Comparison of ENCODE assay signal across 19 cellular contexts in the genomic region with DNA sequence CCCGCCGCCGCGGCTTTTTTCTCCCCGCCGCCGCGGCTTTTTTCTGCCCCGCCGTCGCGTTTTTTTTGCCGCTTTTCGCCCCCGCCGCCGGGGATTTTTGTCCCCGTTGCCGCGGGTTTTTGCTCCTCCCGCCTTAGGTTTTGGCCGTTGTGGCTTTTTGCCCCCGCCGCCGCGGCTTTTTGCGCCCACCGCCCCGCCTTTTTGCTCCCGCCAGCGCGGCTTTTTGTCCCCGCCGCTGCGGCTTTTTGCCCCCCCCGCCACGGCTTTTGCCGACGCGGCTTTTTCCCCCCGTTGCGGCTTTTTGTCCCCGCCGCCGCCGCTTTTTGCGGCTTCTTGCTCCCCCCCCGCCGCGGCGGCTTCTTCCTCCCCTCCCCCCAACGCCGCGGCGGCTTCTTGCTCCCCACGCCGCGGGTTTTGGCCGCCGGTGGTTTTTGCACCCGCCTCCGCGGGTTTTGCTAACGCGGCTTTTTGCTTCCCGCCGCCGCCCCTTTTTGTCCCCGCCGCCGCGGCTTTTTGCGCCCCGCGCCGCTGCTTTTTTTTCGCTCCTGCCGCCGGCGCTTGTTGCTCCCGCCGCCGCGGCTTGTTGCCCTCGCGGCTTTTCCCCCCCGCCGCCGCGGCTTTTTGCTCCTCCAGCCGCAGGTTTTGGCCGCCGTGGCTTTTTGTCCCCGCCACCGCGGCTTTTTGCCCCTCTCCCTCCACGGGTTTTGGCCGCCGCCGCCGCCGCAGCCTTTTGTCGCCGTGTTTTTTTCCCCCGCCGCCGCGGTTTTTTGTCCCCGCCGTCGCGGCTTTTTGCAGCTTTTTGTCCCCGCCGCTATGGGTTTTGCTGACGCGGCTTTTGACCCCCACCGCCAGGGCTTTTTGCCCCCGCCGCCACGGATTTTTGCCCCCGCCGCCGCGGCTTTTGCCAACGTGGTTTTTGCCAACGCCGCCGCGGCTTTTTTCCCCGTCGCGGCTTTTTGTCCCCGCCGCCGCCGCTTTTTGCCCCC.
A peak's percentile ranks its signal among the peaks of the same experiment; 100 is the strongest.
DNase-seq lines count a peak whose midpoint lies in the region; ATAC-seq, FAIRE-seq and TF ChIP-seq lines count a peak whose summit lies in the region.
"Had no signal": no experiment of that assay in that cellular context is flagged by ENCODE, and none has a peak within 500 bp of the region (broad histone marks: within the 10 kb centered on the region; RNA-seq: fewer than 3 reads in every experiment).

No MANE protein-coding gene starts in this region.

- no peak overlapping the region for H3K27ac ChIP-seq in BLaER1
- H3K27ac ChIP-seq in colonic mucosa, result no peak overlapping the region
- H3K27ac ChIP-seq in psoas muscle, result no peak overlapping the region
- H3K27ac ChIP-seq: SJCRH30 had no signal

- H3K9me3 ChIP-seq in BLaER1, result peaks cover 33% of the 10 kb centered on the region
- no peaks in the 10 kb centered on the region for H3K9me3 ChIP-seq in colonic mucosa
- no peaks in the 10 kb centered on the region for H3K9me3 ChIP-seq in psoas muscle

- H3K9me3 Mint-ChIP-seq in natural killer cell, result peaks cover 5 to 14% of the 10 kb centered on the region in 2 donors
- H3K9me3 Mint-ChIP-seq in naive thymus-derived CD8-positive, alpha-beta T cell, result peaks cover 0 to 35% (median 16%) of the 10 kb centered on the region in 9 donors

- H3K36me3 ChIP-seq in BLaER1, result no peaks in the 10 kb centered on the region
- H3K36me3 ChIP-seq in colonic mucosa, result no peaks in the 10 kb centered on the region
- no peaks in the 10 kb centered on the region for H3K36me3 ChIP-seq in psoas muscle (ENCODE audit: insufficient read depth in 1 of 2, low read depth in 1 of 2)
- H3K36me3 ChIP-seq: SJCRH30 had no signal

- H3K4me3 ChIP-seq in BLaER1 (0 out of 2 replicates have a peak overlapping the region, but pooled peaks have one; percentile 14), colonic mucosa (peak overlapping the region; percentile 14), psoas muscle (peak overlapping the region; percentile 18)
- H3K4me3 ChIP-seq: SJCRH30 had no signal

- H3K27me3 Mint-ChIP-seq in natural killer cell (ENCODE audit: low read depth in 2 of 2), result peaks cover 0 to 12% of the 10 kb centered on the region in 2 donors
- peaks cover 6 to 39% (median 10%) of the 10 kb centered on the region in 5 donors for H3K27me3 Mint-ChIP-seq in naive thymus-derived CD8-positive, alpha-beta T cell

- 18 to 42% (median 21%) methylated on average over 97 to 136 of the region's 136 CpGs for WGBS in psoas muscle, 3 donors

- H3K4me3 Mint-ChIP-seq in natural killer cell, result no peak overlapping the region
- no peak overlapping the region for H3K4me3 Mint-ChIP-seq in naive thymus-derived CD8-positive, alpha-beta T cell
- H3K4me3 Mint-ChIP-seq: CD4-positive, alpha-beta T cell; H9 had no signal

- no peaks in the 10 kb centered on the region for H3K27me3 ChIP-seq in BLaER1
- no peaks in the 10 kb centered on the region for H3K27me3 ChIP-seq in colonic mucosa
- peaks cover 0 to 30% (median 24%) of the 10 kb centered on the region in 3 donors for H3K27me3 ChIP-seq in psoas muscle (ENCODE audit: insufficient read depth in 3 of 3, low read length in 2 of 3)
- H3K27me3 ChIP-seq: SJCRH30 had no signal

- no peaks in the 10 kb centered on the region for H4K20me1 ChIP-seq in BLaER1

- no peak overlapping the region for H3K4me2 ChIP-seq in BLaER1

- TF ChIP-seq POLR2A in H54 (IDR thresholded peaks at IDR 0.05; ENCODE audit: low read depth, low read length), result no peak

- peaks cover 15% of the 10 kb centered on the region for H3K36me3 Mint-ChIP-seq in natural killer cell
- peaks cover 0 to 3% (median 2%) of the 10 kb centered on the region in 3 donors for H3K36me3 Mint-ChIP-seq in naive thymus-derived CD8-positive, alpha-beta T cell
- H3K36me3 Mint-ChIP-seq: IgD-negative memory B cell had no signal

- H3K4me1 ChIP-seq in BLaER1 (no peaks in the 10 kb centered on the region), colonic mucosa (no peaks in the 10 kb centered on the region), psoas muscle (no peaks in the 10 kb centered on the region)
- H3K4me1 ChIP-seq: SJCRH30 had no signal

- POLR2A ChIA-PET in naive thymus-derived CD8-positive, alpha-beta T cell (lab: Charles Lee), result no interaction called here

- TF ChIP-seq CTCF in GM10266 (IDR thresholded peaks at IDR 0.05; ENCODE audit: control insufficient read depth, insufficient read depth, low read depth, missing control alignments) (no peak), colonic mucosa (IDR thresholded peaks at IDR 0.05) (no peak), psoas muscle (IDR thresholded peaks at IDR 0.05) (no peak), natural killer cell (IDR thresholded peaks at IDR 0.05) (no peak)

- H3K4me1 Mint-ChIP-seq in natural killer cell, result no peaks in the 10 kb centered on the region
- no peaks in the 10 kb centered on the region for H3K4me1 Mint-ChIP-seq in naive thymus-derived CD8-positive, alpha-beta T cell
- H3K4me1 Mint-ChIP-seq: H9, IgD-negative memory B cell had no signal

- no peak overlapping the region for H3K27ac Mint-ChIP-seq in natural killer cell
- H3K27ac Mint-ChIP-seq in naive thymus-derived CD8-positive, alpha-beta T cell, result no peak overlapping the region
- H3K27ac Mint-ChIP-seq: CD4-positive, alpha-beta T cell; H9; IgD-negative memory B cell had no signal

- DNase-seq in GM10266 (ENCODE audit: extremely low spot score) (peak; percentile 2), colonic mucosa (no peak), psoas muscle (peak in 1 of 2 donors; percentile 34), natural killer cell (no peak), medulla oblongata (ENCODE audit: extremely low spot score) (no peak), H54 (ENCODE audit: insufficient read length, low spot score) (no peak)
- DNase-seq in naive thymus-derived CD8-positive, alpha-beta T cell, result no peak
- DNase-seq: ACHN; CD4-positive, alpha-beta T cell; DND-41; GF-D8; H9; NCI-H1436 treated with DMSO at 0.1 percent for 48 hours; NCI-H2081; NCI-H510A treated with DMSO at 0.1 percent for 48 hours; SJCRH30 had no signal

- H3K9ac ChIP-seq in BLaER1, result no peak overlapping the region
- no peak overlapping the region for H3K9ac ChIP-seq in colonic mucosa (ENCODE audit: low read depth in 2 of 2, low read length in 2 of 2)

- FAIRE-seq in H54 (lab: Jason Lieb, UNC), result no peak
- FAIRE-seq: D721Med had no signal

- intact Hi-C loops in colonic mucosa (cut with DNase I), result no loop called here
- intact Hi-C loops in psoas muscle (cut with DNase I), result no loop called here
- intact Hi-C loops in natural killer cell (cut with micrococcal nuclease), result no loop called here

- no peak for ATAC-seq in psoas muscle
- ATAC-seq in natural killer cell, result no peak
- no peak for ATAC-seq in naive thymus-derived CD8-positive, alpha-beta T cell
